Comparison of ENCODE assay signal across 9 cellular contexts in the genomic region with DNA sequence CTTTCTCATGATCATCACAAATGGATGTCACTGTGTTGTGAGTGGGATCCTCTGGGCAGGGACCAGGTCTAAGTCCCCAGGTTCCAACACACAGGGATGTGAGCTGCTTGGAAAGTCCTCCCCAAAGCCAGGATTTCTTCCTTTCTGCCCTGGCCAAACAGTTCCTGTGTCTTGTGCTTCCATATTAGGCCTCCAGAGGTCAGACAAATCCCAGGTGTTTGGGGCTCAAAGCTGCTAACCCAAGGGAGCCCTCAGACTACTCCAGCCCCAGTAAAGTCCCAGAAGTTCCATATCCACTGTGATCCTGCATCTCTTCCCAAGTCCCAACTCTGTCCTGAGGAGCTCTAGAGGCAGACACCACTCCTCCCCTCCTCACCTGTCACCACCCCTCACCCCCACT. TPM values are rescaled to one million over a fixed set of nuclear protein-coding genes. Genes with fewer than 3 reads are reported as not detected.
DNase-seq lines count a peak whose midpoint lies in the region; ATAC-seq and TF ChIP-seq lines count a peak whose summit lies in the region.
"Had no signal": no experiment of that assay in that cellular context is flagged by ENCODE, and none has a peak within 500 bp of the region (broad histone marks: within the 10 kb centered on the region; RNA-seq: fewer than 3 reads in every experiment).

No MANE protein-coding gene starts in this region.

- no peaks in the 10 kb centered on the region for H3K36me3 Mint-ChIP-seq in HFFc6 (ENCODE audit: low read depth)

- H3K36me3 ChIP-seq in WERI-Rb-1: peaks cover 96% of the 10 kb centered on the region

- no peaks in the 10 kb centered on the region for H3K27me3 Mint-ChIP-seq in HFFc6 (ENCODE audit: insufficient read depth)

- H3K4me1 Mint-ChIP-seq in HFFc6 (ENCODE audit: low read depth): no peaks in the 10 kb centered on the region

- no peaks in the 10 kb centered on the region for H3K27me3 ChIP-seq in WERI-Rb-1 (ENCODE audit: insufficient read depth, low read depth, severe bottlenecking)

- intact Hi-C loops in left colon (cut with DNase I, micrococcal nuclease): no loop called here

- H3K27ac ChIP-seq in WERI-Rb-1: no peak overlapping the region

- H3K9me3 ChIP-seq in WERI-Rb-1 (ENCODE audit: severe bottlenecking): no peaks in the 10 kb centered on the region

- DNase-seq in D341Med (ENCODE audit: low spot score) (peak; percentile 60), HFFc6 (peak; percentile 11), WERI-Rb-1 (no peak), left colon (no peak), SK-N-DZ (ENCODE audit: low spot score) (no peak)
- DNase-seq in effector CD4-positive, alpha-beta T cell: no peak
- DNase-seq: activated CD4-positive, alpha-beta T cell treated with anti-CD3 and anti-CD28 coated beads for 48 hours had no signal

- TF ChIP-seq CTCF in HFFc6 (IDR thresholded peaks at IDR 0.05) (peak; percentile 61), WERI-Rb-1 (IDR thresholded peaks at IDR 0.05; ENCODE audit: low read depth, low read length) (peak; percentile 48)

- no peaks in the 10 kb centered on the region for H3K9me3 Mint-ChIP-seq in HFFc6

- H3K4me3 Mint-ChIP-seq in HFFc6: no peak overlapping the region

- ATAC-seq in left colon (peak; percentile 37), HG03469 (IDR thresholded peaks at IDR 0.05; ENCODE audit: unreplicated experiment) (no peak), HG02870 (IDR thresholded peaks at IDR 0.05; ENCODE audit: unreplicated experiment) (no peak)

- H3K4me3 ChIP-seq in WERI-Rb-1 (ENCODE audit: low read depth, low read length): no peak overlapping the region

- H3K27ac Mint-ChIP-seq in HFFc6: no peak overlapping the region

RNA-seq across cellular contexts. Expression of a gene that starts 27.7 kb away (rescaled TPM):
- 10 to 100 TPM; 34.9 to 54.2 (median 47.1) TPM for total RNA-seq in HFFc6 (2021; fragmentation: NEBNext Ultra II Directional; extraction: Animal tissue kit (Norgen Biotek cat#: 25700))
- 10 to 100 TPM; 28.8 to 33.5 TPM for total RNA-seq in left colon
- polyA plus RNA-seq in SK-N-DZ (2014; cell fraction: cytosol; rRNA removed): 48.8 and 55.6 TPM in 2 replicates
- 25.5 and 29.0 TPM in 2 replicates for polyA plus RNA-seq in SK-N-DZ (2014; cell fraction: nucleus; rRNA removed)

RNA-seq across cellular contexts. Expression of a gene that starts 45.6 kb away (rescaled TPM):
- 10 to 100 TPM; 44.6 to 54.9 (median 49.6) TPM for total RNA-seq in HFFc6 (2021; fragmentation: NEBNext Ultra II Directional; extraction: Animal tissue kit (Norgen Biotek cat#: 25700))
- total RNA-seq in left colon: 10 to 100 TPM; 31.3 to 33.3 TPM
- 61.1 and 72.1 TPM in 2 replicates for polyA plus RNA-seq in SK-N-DZ (2014; cell fraction: cytosol; rRNA removed)
- 122 and 191 TPM in 2 replicates for polyA plus RNA-seq in SK-N-DZ (2014; cell fraction: nucleus; rRNA removed)

Comparison
In these comparisons a context has a peak if more than half of its experiments do, and no peak if none do; other contexts are left out.
1. DNase-seq: peak in D341Med (single experiment) and HFFc6 (single experiment); none in WERI-Rb-1 (single experiment), left colon (0 of 2), SK-N-DZ (single experiment) and effector CD4-positive, alpha-beta T cell (single experiment).